In genomic region chr12:84912191-84913142, GRCh38 we compare ENCODE assay signal across 9 cellular contexts. TPM values are rescaled to one million over a fixed set of nuclear protein-coding genes. Genes with fewer than 3 reads are reported as not detected.
DNase-seq lines count a peak whose midpoint lies in the region; ATAC-seq and TF ChIP-seq lines count a peak whose summit lies in the region.
"Had no signal": no experiment of that assay in that cellular context is flagged by ENCODE, and none has a peak within 500 bp of the region (broad histone marks: within the 10 kb centered on the region; RNA-seq: fewer than 3 reads in every experiment).

TSS of gene SLC6A15 (minus strand) at chr12:84912799. CDS start at chr12:84892120, 20,679 bp downstream.

- H3K27ac ChIP-seq in aorta (ENCODE audit: low read depth in 1 of 2, low read length in 2 of 2): no peak within 1 kb of the TSS
- H3K27ac ChIP-seq: BLaER1 had no signal

- CTCF ChIA-PET in activated CD4-positive, alpha-beta T cell treated with anti-CD3 and anti-CD28 coated beads for 36 hours (lab: Charles Lee): interaction anchor here (0.7 kb wide), 1 partner anchor 144 kb away, joined by 4 read pairs; no protein-coding TSS in a partner anchor
- CTCF ChIA-PET in activated B cell treated with CpG ODN at 0.5 μM for 24 hours (lab: Charles Lee): no interaction called here

- peaks cover 11% of the 10 kb centered on the region for H3K4me1 Mint-ChIP-seq in activated CD4-positive, alpha-beta T cell treated with anti-CD3 and anti-CD28 coated beads for 36 hours
- peaks cover 8% of the 10 kb centered on the region for H3K4me1 Mint-ChIP-seq in activated B cell treated with CpG ODN at 0.5 μM for 24 hours
- H3K4me1 Mint-ChIP-seq in naive B cell: peaks cover 2 to 18% (median 11%) of the 10 kb centered on the region in 3 donors

- peaks cover 0 to 2% of the 10 kb centered on the region in 2 donors for H3K4me1 ChIP-seq in aorta (ENCODE audit: control insufficient read depth in 1 of 2, insufficient read depth in 2 of 2, low read length in 2 of 2)
- H3K4me1 ChIP-seq: BLaER1 had no signal

- POLR2A ChIA-PET in activated CD4-positive, alpha-beta T cell treated with anti-CD3 and anti-CD28 coated beads for 36 hours (lab: Charles Lee): no interaction called here
- POLR2A ChIA-PET in activated B cell treated with CpG ODN at 0.5 μM for 24 hours (lab: Charles Lee): no interaction called here

- peak; percentile 69 for ATAC-seq in activated CD4-positive, alpha-beta T cell treated with anti-CD3 and anti-CD28 coated beads for 36 hours
- ATAC-seq in activated B cell treated with CpG ODN at 0.5 μM for 24 hours (ENCODE audit: low read depth) (no peak), naive B cell (ENCODE audit: low read depth in 2 of 2) (no peak), aorta (ENCODE audit: low FRiP score) (peak; percentile 68), HG03095 (IDR thresholded peaks at IDR 0.05; ENCODE audit: unreplicated experiment) (no peak)

- intact Hi-C loops in activated CD4-positive, alpha-beta T cell treated with anti-CD3 and anti-CD28 coated beads for 36 hours (cut with DNase I, micrococcal nuclease): loop anchor here in 1 of 2 experiments (5.0 kb wide), 1 partner anchor 365 kb away; no protein-coding TSS in a partner anchor
- intact Hi-C loops in activated B cell treated with CpG ODN at 0.5 μM for 24 hours (cut with micrococcal nuclease): no loop called here
- intact Hi-C loops in aorta (cut with DNase I): no loop called here

- no peak within 1 kb of the TSS for H3K27ac Mint-ChIP-seq in activated CD4-positive, alpha-beta T cell treated with anti-CD3 and anti-CD28 coated beads for 36 hours
- H3K27ac Mint-ChIP-seq in activated B cell treated with CpG ODN at 0.5 μM for 24 hours (no peak within 1 kb of the TSS), naive B cell (peak within 1 kb of the TSS in 2 of 6 donors; percentile 15 to 88)

- TF ChIP-seq CTCF in activated B cell treated with CpG ODN at 0.5 μM for 24 hours (IDR thresholded peaks at IDR 0.05): no peak

- H3K27me3 Mint-ChIP-seq in activated CD4-positive, alpha-beta T cell treated with anti-CD3 and anti-CD28 coated beads for 36 hours: peaks cover 42% of the 10 kb centered on the region
- H3K27me3 Mint-ChIP-seq in activated B cell treated with CpG ODN at 0.5 μM for 24 hours (peaks cover 33% of the 10 kb centered on the region), naive B cell (peaks cover 27 to 46% (median 45%) of the 10 kb centered on the region in 3 donors)

- peak within 1 kb of the TSS; percentile 62 for H3K4me3 Mint-ChIP-seq in activated CD4-positive, alpha-beta T cell treated with anti-CD3 and anti-CD28 coated beads for 36 hours
- H3K4me3 Mint-ChIP-seq in activated B cell treated with CpG ODN at 0.5 μM for 24 hours (peak within 1 kb of the TSS; percentile 54), naive B cell (peak within 1 kb of the TSS in 5 of 8 donors; percentile 32 to 81 (median 40))

- no peaks in the 10 kb centered on the region for H3K36me3 Mint-ChIP-seq in activated CD4-positive, alpha-beta T cell treated with anti-CD3 and anti-CD28 coated beads for 36 hours (ENCODE audit: low read depth)
- H3K36me3 Mint-ChIP-seq in activated B cell treated with CpG ODN at 0.5 μM for 24 hours (ENCODE audit: low read depth) (no peaks in the 10 kb centered on the region), naive B cell (no peaks in the 10 kb centered on the region)

- no peaks in the 10 kb centered on the region for H3K36me3 ChIP-seq in aorta (ENCODE audit: control insufficient read depth in 1 of 2, insufficient read depth in 2 of 2, low read length in 1 of 2)
- H3K36me3 ChIP-seq: BLaER1 had no signal

- 1 to 2% methylated on average over 48 to 68 of the region's 68 CpGs for WGBS in aorta, 2 donors

- peak; percentile 67 for DNase-seq in activated CD4-positive, alpha-beta T cell treated with anti-CD3 and anti-CD28 coated beads for 36 hours
- DNase-seq in activated CD4-positive, alpha-beta T cell treated with anti-CD3 and anti-CD28 coated beads for 1 hour: no peak
- DNase-seq in NCI-H1417 treated with DMSO at 0.1 percent for 48 hours (lab: John Stamatoyannopoulos, UW) (peak; percentile 83), activated B cell treated with CpG ODN at 0.5 μM for 24 hours (no peak), fibroblast of peridontal ligament (ENCODE audit: extremely low read depth) (peak; percentile 76), naive B cell (no peak), aorta (peak in 1 of 2 donors; percentile 82)

- no peak within 1 kb of the TSS for H3K4me3 ChIP-seq in aorta (ENCODE audit: low read length in 2 of 2)
- H3K4me3 ChIP-seq: BLaER1 had no signal

- no peaks in the 10 kb centered on the region for H3K27me3 ChIP-seq in aorta (ENCODE audit: control insufficient read depth in 1 of 2, insufficient read depth in 2 of 2, low read length in 1 of 2)
- H3K27me3 ChIP-seq: BLaER1 had no signal

- peaks cover 1% of the 10 kb centered on the region for H3K9me3 ChIP-seq in aorta (ENCODE audit: control insufficient read depth, low read length)

- no peaks in the 10 kb centered on the region for H3K9me3 Mint-ChIP-seq in activated CD4-positive, alpha-beta T cell treated with anti-CD3 and anti-CD28 coated beads for 36 hours (ENCODE audit: low read depth)
- H3K9me3 Mint-ChIP-seq in activated B cell treated with CpG ODN at 0.5 μM for 24 hours: no peaks in the 10 kb centered on the region
- H3K9me3 Mint-ChIP-seq in naive B cell: peaks cover 0 to 8% (median 1%) of the 10 kb centered on the region in 7 donors

RNA-seq across cellular contexts. Expression of gene SLC6A15, which starts in this region (rescaled TPM):
- under 1 TPM; 0.25 to 0.43 TPM for total RNA-seq in activated CD4-positive, alpha-beta T cell treated with anti-CD3 and anti-CD28 coated beads for 36 hours
- total RNA-seq in activated B cell treated with CpG ODN at 0.5 μM for 24 hours: 0.05 TPM in 1 of 2 replicates, not detected in the other
- not detected for polyA plus RNA-seq in naive B cell (ENCODE audit: low read depth in 6 of 6)
- under 1 TPM; 0.15 to 0.55 TPM for total RNA-seq in aorta
- not detected for polyA plus RNA-seq in aorta

Comparison
In these comparisons a context has a peak if more than half of its experiments do, and no peak if none do; other contexts are left out.
1. Peak in DNase-seq and ATAC-seq in activated CD4-positive, alpha-beta T cell treated with anti-CD3 and anti-CD28 coated beads for 36 hours; RNA of the gene not detected or under 1 TPM.
2. Peak in ATAC-seq in aorta; RNA of the gene not detected or under 1 TPM.
3. DNase-seq: peak in NCI-H1417 treated with DMSO at 0.1 percent for 48 hours (single experiment) and fibroblast of peridontal ligament (single experiment); none in activated CD4-positive, alpha-beta T cell treated with anti-CD3 and anti-CD28 coated beads for 1 hour (single experiment), activated B cell treated with CpG ODN at 0.5 μM for 24 hours (single experiment) and naive B cell (single experiment).
4. Peak in every context shown above with its lines, with median percentiles within 50 percentile points of each other: H3K4me3 Mint-ChIP-seq.